ENCODE assay signal across 8 cellular contexts in genomic region chr1:204837440-204838084, GRCh38. TPM values are rescaled to one million over a fixed set of nuclear protein-coding genes. Genes with fewer than 3 reads are reported as not detected.
DNase-seq lines count a peak whose midpoint lies in the region; ATAC-seq and TF ChIP-seq lines count a peak whose summit lies in the region.

No MANE protein-coding gene starts in this region.

- in situ Hi-C loops in transverse colon (cut with MboI; ENCODE audit: low pct_ligation_motif_present in 1 of 4, low pct_unique_long_range_greater_than_20kb in 1 of 4, low sequenced_read_pairs in 3 of 4) = no loop called here

- no peaks in the 10 kb centered on the region for H3K36me3 ChIP-seq in transverse colon

- peak; percentile 17 for TF ChIP-seq CTCF in AG09309 (IDR thresholded peaks at IDR 0.05; ENCODE audit: control insufficient read depth, insufficient read depth, low read depth, low read length, missing control alignments)
- TF ChIP-seq CTCF in transverse colon (IDR thresholded peaks at IDR 0.05) = no peak

- intact Hi-C loops in transverse colon (cut with DNase I; ENCODE audit: low total_unique reads) = no loop called here

- H3K27me3 ChIP-seq in transverse colon = no peaks in the 10 kb centered on the region

- TF ChIP-seq POLR2A in transverse colon (IDR thresholded peaks at IDR 0.05) (no peak), GM18505 (IDR thresholded peaks at IDR 0.05; ENCODE audit: borderline replicate concordance, extremely low read depth, insufficient read depth, insufficient read length) (no peak)

- ATAC-seq in GM18505 (IDR thresholded peaks at IDR 0.05; ENCODE audit: unreplicated experiment) = no peak

- no peak overlapping the region for H3K27ac ChIP-seq in transverse colon

- H3K4me1 ChIP-seq in transverse colon = peaks cover 0 to 10% (median 2%) of the 10 kb centered on the region in 4 donors

- 33 to 100% methylated on average over 2 to 7 of the region's 7 CpGs for WGBS in transverse colon (ENCODE audit: low coverage in 1 of 2), 2 donors

- H3K4me3 ChIP-seq in AG09309 (ENCODE audit: control insufficient read depth, low read depth, low read length) (no peak overlapping the region), transverse colon (no peak overlapping the region)

- peak; percentile 11 for DNase-seq in AG09309 (ENCODE audit: low read depth)
- DNase-seq in HuH-7 (ENCODE audit: low spot score) = peak; percentile 59
- peak; percentile 18 for DNase-seq in activated naive CD4-positive, alpha-beta T cell treated with anti-CD3 and anti-CD28 coated beads, Interleukin-2, amount 50 U/mL, for 16 hours
- peak; percentile 88 for DNase-seq in iPS-NIHi11 (ENCODE audit: low spot score)
- no peak for DNase-seq in transverse colon
- DNase-seq in NCI-H2081 (lab: John Stamatoyannopoulos, UW) = no peak
- no peak for DNase-seq in SHP77 (lab: John Stamatoyannopoulos, UW)

- no peaks in the 10 kb centered on the region for H3K9me3 ChIP-seq in transverse colon

- no peak for TF ChIP-seq EP300 in transverse colon (IDR thresholded peaks at IDR 0.05; ENCODE audit: low read depth)

RNA-seq across cellular contexts. Expression of gene NFASC, which starts 33.1 kb away (rescaled TPM):
- 10 to 100 TPM; 11.3 to 48.8 (median 13.4) TPM for total RNA-seq in transverse colon

Comparison
In these comparisons a context has a peak if more than half of its experiments do, and no peak if none do; other contexts are left out.
1. DNase-seq: peak in AG09309 (single experiment), HuH-7 (single experiment), activated naive CD4-positive, alpha-beta T cell treated with anti-CD3 and anti-CD28 coated beads, Interleukin-2, amount 50 U/mL, for 16 hours (single experiment) and iPS-NIHi11 (single experiment); none in transverse colon (single experiment), NCI-H2081 (0 of 2) and SHP77 (0 of 2).